25 cellular contexts compared by ENCODE assay signal in the genomic region with DNA sequence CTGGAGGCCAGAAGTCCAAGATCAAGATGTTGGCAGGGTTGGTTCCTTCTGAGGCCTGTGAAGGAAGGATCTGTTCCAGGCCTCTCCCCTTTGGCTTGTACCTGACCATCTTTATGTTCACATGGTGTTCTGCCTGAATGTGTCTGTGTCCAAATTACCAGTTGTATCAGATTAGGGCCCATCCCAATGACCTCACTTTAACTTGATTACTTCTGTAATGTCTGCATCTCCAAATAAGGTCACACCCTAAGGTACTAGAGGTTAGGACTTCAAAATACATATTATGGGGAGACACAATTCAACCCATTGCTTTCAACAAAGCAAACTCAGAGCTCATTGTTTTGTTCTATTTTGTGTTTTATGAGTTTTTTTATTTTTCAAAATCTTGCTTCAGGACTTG.
DNase-seq lines count a peak whose midpoint lies in the region; ATAC-seq, FAIRE-seq and TF ChIP-seq lines count a peak whose summit lies in the region.
"Had no signal": no experiment of that assay in that cellular context is flagged by ENCODE, and none has a peak within 500 bp of the region (broad histone marks: within the 10 kb centered on the region; RNA-seq: fewer than 3 reads in every experiment).

No MANE protein-coding gene starts in this region.

- no peak overlapping the region for H3K27ac ChIP-seq in keratinocyte (ENCODE audit: control insufficient read depth, insufficient read depth, low read length)

- TF ChIP-seq POLR2A in GM12891 (IDR thresholded peaks at IDR 0.05; ENCODE audit: low read depth, low read length) (no peak), GM12892 (IDR thresholded peaks at IDR 0.05; ENCODE audit: low read depth, low read length) (no peak)

- peak overlapping the region; percentile 32 for H3K27ac Mint-ChIP-seq in T-helper 17 cell

- peak; percentile 70 for FAIRE-seq in GM12891 (lab: Jason Lieb, UNC)
- FAIRE-seq in GM12892 (lab: Jason Lieb, UNC) = peak; percentile 87
- FAIRE-seq in keratinocyte (lab: Jason Lieb, UNC) = no peak
- FAIRE-seq: G401.6, H1 had no signal

- H3K9me3 ChIP-seq in T-helper 17 cell (ENCODE audit: control insufficient read depth, low read length, poor library complexity, severe bottlenecking) = no peaks in the 10 kb centered on the region
- no peaks in the 10 kb centered on the region for H3K9me3 ChIP-seq in keratinocyte (ENCODE audit: control insufficient read depth, low read depth, low read length)

- H3K27me3 ChIP-seq in keratinocyte (ENCODE audit: control insufficient read depth, extremely low read depth, insufficient read depth, low read length) = no peaks in the 10 kb centered on the region

- no peak overlapping the region for H3K4me2 ChIP-seq in keratinocyte (ENCODE audit: control insufficient read depth, extremely low read depth, insufficient read depth, low read depth, low read length)
- H3K4me2 ChIP-seq: SK-N-SH had no signal

- H3K79me2 ChIP-seq in keratinocyte (ENCODE audit: control insufficient read depth, insufficient read depth, low read length) = no peaks in the 10 kb centered on the region

- ATAC-seq in T-helper 17 cell (no peak), HG03378 (IDR thresholded peaks at IDR 0.05; ENCODE audit: unreplicated experiment) (no peak), GM18873 (IDR thresholded peaks at IDR 0.05; ENCODE audit: low FRiP score, unreplicated experiment) (no peak)
- ATAC-seq: PC-3 had no signal

- no peaks in the 10 kb centered on the region for H3K9me1 ChIP-seq in keratinocyte (ENCODE audit: control insufficient read depth, extremely low read depth, insufficient read depth, low read length)

- TF ChIP-seq CTCF in keratinocyte (optimal IDR thresholded peaks at IDR 0.05 in 1 of 3, IDR thresholded peaks at IDR 0.05 in 1 of 3, conservative IDR thresholded peaks at IDR 0.05 in 1 of 3; ENCODE audit: extremely low read depth in 1 of 3, insufficient read depth in 2 of 3, low read length in 3 of 3) = no peak

- H2AFZ ChIP-seq in keratinocyte (ENCODE audit: control insufficient read depth, low read length) = peak overlapping the region; percentile 4

- dilution Hi-C loops in keratinocyte (cut with MboI; ENCODE audit: extremely low pct_ligation_motif_present, low sequenced_read_pairs) = no loop called here

- H3K9ac ChIP-seq in keratinocyte (ENCODE audit: control insufficient read depth, extremely low read depth, insufficient read depth, low read length) = no peak overlapping the region
- H3K9ac ChIP-seq: SK-N-SH had no signal

- no peak overlapping the region for H3K4me3 Mint-ChIP-seq in T-helper 17 cell
- H3K4me3 Mint-ChIP-seq: CD4-positive, alpha-beta memory T cell had no signal

- H3K36me3 ChIP-seq in keratinocyte (ENCODE audit: control insufficient read depth in 2 of 2, extremely low read depth in 1 of 2, insufficient read depth in 2 of 2, low read length in 2 of 2) = no peaks in the 10 kb centered on the region

- no peaks in the 10 kb centered on the region for H3K27me3 Mint-ChIP-seq in T-helper 17 cell
- H3K27me3 Mint-ChIP-seq: CD4-positive, alpha-beta memory T cell had no signal

- no peaks in the 10 kb centered on the region for H4K20me1 ChIP-seq in keratinocyte (ENCODE audit: control insufficient read depth, extremely low read depth, insufficient read depth, low read length)

- H3K4me1 ChIP-seq in keratinocyte (ENCODE audit: control insufficient read depth, extremely low read depth, insufficient read depth, low read length) = peaks cover 17% of the 10 kb centered on the region

- H3K4me1 Mint-ChIP-seq in T-helper 17 cell = peaks cover 20% of the 10 kb centered on the region

- DNase-seq in GM12891 (ENCODE audit: insufficient read length, low spot score) (no peak), GM12892 (ENCODE audit: insufficient read length) (no peak), T-helper 17 cell (no peak), keratinocyte (ENCODE audit: low read depth, low spot score) (no peak), DMS79 (lab: John Stamatoyannopoulos, UW) (no peak)
- DNase-seq: C1 segment of cervical spinal cord; CD4-positive, alpha-beta memory T cell; COR-L47; DMS53; HCEC 1CT; IMR-90; NCI-H1092 treated with DMSO at 0.1 percent for 48 hours; NCI-H1436 treated with DMSO at 0.1 percent for 48 hours; NCI-H187 treated with DMSO at 0.1 percent for 48 hours; NCI-H2171 treated with DMSO at 0.1 percent for 48 hours; NCI-H345; NCI-H524; NCI-H748 treated with DMSO at 0.1 percent for 48 hours; PC-3; SK-N-SH; SW 1271 had no signal

- no peak overlapping the region for H3K4me3 ChIP-seq in keratinocyte (ENCODE audit: control insufficient read depth in 2 of 3, extremely low read depth in 1 of 3, insufficient read depth in 2 of 3, low read depth in 1 of 3, low read length in 3 of 3)

- H3K36me3 Mint-ChIP-seq in T-helper 17 cell (ENCODE audit: low read depth) = no peaks in the 10 kb centered on the region

TF ChIP-seq in GM12891, 5 proteins besides CTCF, POLR2A, EP300 and RAD21:
- TF ChIP-seq SPI1 (IDR thresholded peaks at IDR 0.05; ENCODE audit: low read depth, low read length) = no peak
- TF ChIP-seq TAF1 (IDR thresholded peaks at IDR 0.05; ENCODE audit: low read depth, low read length) = no peak
- TF ChIP-seq POLR2AphosphoS5 (IDR thresholded peaks at IDR 0.05; ENCODE audit: low read depth, low read length) = no peak
- TF ChIP-seq POU2F2 (IDR thresholded peaks at IDR 0.05; ENCODE audit: low read depth, low read length) = no peak
- TF ChIP-seq PAX5 (IDR thresholded peaks at IDR 0.05; ENCODE audit: insufficient read depth, low read length, severe bottlenecking) = no peak
